Comparison of ENCODE assay signal across 21 cellular contexts in the genomic region with DNA sequence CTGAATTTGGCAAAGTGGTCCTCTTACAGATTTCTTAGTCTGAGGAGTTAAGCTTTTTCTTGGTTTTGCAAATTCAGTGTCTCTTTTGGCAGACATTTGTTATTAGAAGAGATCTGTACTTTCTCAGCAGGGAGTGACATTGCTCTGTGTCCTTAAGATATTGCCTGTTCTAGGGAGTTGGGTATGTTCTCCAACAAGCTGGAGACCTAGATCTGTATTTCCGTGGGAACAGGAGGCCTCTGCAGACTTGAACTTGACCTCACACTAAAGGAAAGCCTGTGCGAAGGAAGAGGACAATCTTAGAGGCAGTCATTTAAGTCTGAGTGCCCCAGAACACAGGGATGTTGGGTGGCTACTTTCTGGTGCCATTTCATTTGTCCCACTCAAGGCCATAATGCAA.
DNase-seq lines count a peak whose midpoint lies in the region; ATAC-seq and TF ChIP-seq lines count a peak whose summit lies in the region.
"Had no signal": no experiment of that assay in that cellular context is flagged by ENCODE, and none has a peak within 500 bp of the region (broad histone marks: within the 10 kb centered on the region; RNA-seq: fewer than 3 reads in every experiment).

No MANE protein-coding gene starts in this region.

- peaks cover 3% of the 10 kb centered on the region for H3K9me3 Mint-ChIP-seq in Calu3 (ENCODE audit: low read depth, unreplicated experiment)
- H3K9me3 Mint-ChIP-seq in chondrocyte (ENCODE audit: low read depth): no peaks in the 10 kb centered on the region
- peaks cover 3% of the 10 kb centered on the region for H3K9me3 Mint-ChIP-seq in neural crest cell
- peaks cover 4% of the 10 kb centered on the region for H3K9me3 Mint-ChIP-seq in stimulated activated memory B cell treated with anti-CD40 and anti-IgM and Interleukin-4, amounts not matched to agents 10 μg/mL and 1 μg/mL and 100 μg/mL, for 72 hours
- H3K9me3 Mint-ChIP-seq: CD8-positive, alpha-beta T cell had no signal

- POLR2A ChIA-PET in HCT116 (lab: Charles Lee): no interaction called here

- RAD21 ChIA-PET in HCT116 (lab: Charles Lee; ENCODE audit: low non-redundant PET in 1 of 2, low total read pairs in 2 of 2, uncharacterized antibody in 2 of 2, unreplicated experiment in 2 of 2): no interaction called here

- no peak overlapping the region for H3K27ac ChIP-seq in HCT116 (ENCODE audit: low read depth, low read length)

- peak overlapping the region; percentile 13 for H3K4me3 Mint-ChIP-seq in Calu3 (ENCODE audit: low read depth, unreplicated experiment)
- H3K4me3 Mint-ChIP-seq in chondrocyte (ENCODE audit: unreplicated experiment): no peak overlapping the region
- H3K4me3 Mint-ChIP-seq in neural crest cell: no peak overlapping the region
- no peak overlapping the region for H3K4me3 Mint-ChIP-seq in stimulated activated memory B cell treated with anti-CD40 and anti-IgM and Interleukin-4, amounts not matched to agents 10 μg/mL and 1 μg/mL and 100 μg/mL, for 72 hours
- H3K4me3 Mint-ChIP-seq: CD8-positive, alpha-beta T cell had no signal

- peaks cover 57% of the 10 kb centered on the region for H3K4me1 Mint-ChIP-seq in Calu3 (ENCODE audit: low read depth, unreplicated experiment)
- H3K4me1 Mint-ChIP-seq in chondrocyte (ENCODE audit: low read depth): peaks cover 18% of the 10 kb centered on the region
- peaks cover 5% of the 10 kb centered on the region for H3K4me1 Mint-ChIP-seq in neural crest cell
- no peaks in the 10 kb centered on the region for H3K4me1 Mint-ChIP-seq in stimulated activated memory B cell treated with anti-CD40 and anti-IgM and Interleukin-4, amounts not matched to agents 10 μg/mL and 1 μg/mL and 100 μg/mL, for 72 hours

- 0 out of 2 replicates have a peak overlapping the region, but pooled peaks have one; percentile 6 for H3K4me2 ChIP-seq in HCT116 (ENCODE audit: low read length)

- intact Hi-C loops in Calu3 (cut with micrococcal nuclease; ENCODE audit: unreplicated experiment) (no loop called here), HCT116 (cut with micrococcal nuclease) (no loop called here)

- H3K36me3 Mint-ChIP-seq in Calu3 (ENCODE audit: insufficient read depth, unreplicated experiment) (peaks cover 9% of the 10 kb centered on the region), chondrocyte (ENCODE audit: low read depth) (no peaks in the 10 kb centered on the region), neural crest cell (ENCODE audit: low read depth) (no peaks in the 10 kb centered on the region)
- H3K36me3 Mint-ChIP-seq in stimulated activated memory B cell treated with anti-CD40 and anti-IgM and Interleukin-4, amounts not matched to agents 10 μg/mL and 1 μg/mL and 100 μg/mL, for 72 hours: no peaks in the 10 kb centered on the region
- H3K36me3 Mint-ChIP-seq: CD8-positive, alpha-beta T cell had no signal

- no peak overlapping the region for H3K9ac ChIP-seq in HCT116 (ENCODE audit: low read length)

- CTCF ChIA-PET in Calu3 (lab: Charles Lee): interaction anchor here (0.7 kb wide), 1 partner anchor 103 kb away, joined by 3 read pairs; no protein-coding TSS in a partner anchor
- CTCF ChIA-PET in HCT116 (lab: Charles Lee): no interaction called here

- H3K27me3 Mint-ChIP-seq in Calu3 (ENCODE audit: unreplicated experiment) (no peaks in the 10 kb centered on the region), chondrocyte (ENCODE audit: low read depth) (peaks cover 4% of the 10 kb centered on the region), neural crest cell (ENCODE audit: low read depth) (no peaks in the 10 kb centered on the region)
- peaks cover 24% of the 10 kb centered on the region for H3K27me3 Mint-ChIP-seq in stimulated activated memory B cell treated with anti-CD40 and anti-IgM and Interleukin-4, amounts not matched to agents 10 μg/mL and 1 μg/mL and 100 μg/mL, for 72 hours

- TF ChIP-seq RAD21 in HCT116 (IDR thresholded peaks at IDR 0.05; ENCODE audit: low read depth): no peak

- DNase-seq in Calu3: no peak
- DNase-seq in HCT116 (ENCODE audit: low read depth, low spot score): no peak
- DNase-seq in chondrocyte (ENCODE audit: low spot score): no peak
- DNase-seq in neural crest cell (ENCODE audit: low read depth, low spot score): no peak
- DNase-seq in hepatic stellate cell (ENCODE audit: low spot score): no peak
- no peak for DNase-seq in NOMO-1 treated with dmso at 0.1 percent for 144 hours (lab: John Stamatoyannopoulos, UW; ENCODE audit: unreplicated experiment)
- no peak for DNase-seq in SW480 (ENCODE audit: low spot score)
- DNase-seq: C1 segment of cervical spinal cord; CD8-positive, alpha-beta T cell; DMS79 treated with DMSO at 0.1 percent for 48 hours; GF-D8; MV-4-11; NCI-H1105; NCI-H1436 treated with DMSO at 0.1 percent for 48 hours; NCI-H187 treated with DMSO at 0.1 percent for 48 hours; NCI-H446; NCI-H524 treated with DMSO at 0.1 percent for 48 hours; NCI-H774; SHP77 had no signal

- no peak for TF ChIP-seq CTCF in Calu3 (IDR thresholded peaks at IDR 0.05; ENCODE audit: unreplicated experiment)
- no peak for TF ChIP-seq CTCF in HCT116 (IDR thresholded peaks at IDR 0.05 in 2 of 3, conservative IDR thresholded peaks at IDR 0.05 in 1 of 3; ENCODE audit: borderline replicate concordance in 1 of 3, insufficient read depth in 1 of 3, low read depth in 2 of 3, low read length in 2 of 3)
- no peak for TF ChIP-seq CTCF in chondrocyte (IDR thresholded peaks at IDR 0.05)
- no peak for TF ChIP-seq CTCF in neural crest cell (conservative IDR thresholded peaks at IDR 0.05)

- no peak for TF ChIP-seq POLR2A in HCT116 (IDR thresholded peaks at IDR 0.05; ENCODE audit: borderline replicate concordance, extremely low read depth, insufficient read depth, insufficient read length)

- BruUV-seq in Calu3 (replicated peaks; lab: Mats Ljungman, UMichigan) (TSS peak; percentile 99), HCT116 (replicated peaks; lab: Mats Ljungman, UMichigan) (no TSS peak)

- no peaks in the 10 kb centered on the region for H3K9me2 ChIP-seq in HCT116 (ENCODE audit: insufficient read depth)

- no peak overlapping the region for H2AFZ ChIP-seq in HCT116 (ENCODE audit: low read depth, low read length, poor library complexity, severe bottlenecking)

- H3K36me3 ChIP-seq in HCT116 (ENCODE audit: control insufficient read depth in 1 of 2, insufficient read depth in 2 of 2, low read length in 2 of 2): no peaks in the 10 kb centered on the region

- no peaks in the 10 kb centered on the region for H3K9me3 ChIP-seq in HCT116 (ENCODE audit: control insufficient read depth in 1 of 2, insufficient read depth in 1 of 2, low read depth in 1 of 2, low read length in 2 of 2)
- H3K9me3 ChIP-seq: Caco-2 had no signal

- H3K4me1 ChIP-seq in HCT116 (ENCODE audit: control insufficient read depth in 1 of 2, insufficient read depth in 2 of 2, low read length in 2 of 2): no peaks in the 10 kb centered on the region
- H3K4me1 ChIP-seq: Caco-2 had no signal

- ATAC-seq in HCT116: no peak
- ATAC-seq in stimulated activated memory B cell treated with anti-CD40 and anti-IgM and Interleukin-4, amounts not matched to agents 10 μg/mL and 1 μg/mL and 100 μg/mL, for 72 hours: no peak
- ATAC-seq: CD8-positive, alpha-beta T cell had no signal

- H3K27me3 ChIP-seq in HCT116 (ENCODE audit: insufficient read depth, low read length): no peaks in the 10 kb centered on the region

- no peak overlapping the region for H3K4me3 ChIP-seq in HCT116 (replicated peaks in 1 of 2; ENCODE audit: low read depth in 1 of 2, low read length in 2 of 2)

- H3K79me2 ChIP-seq in HCT116 (ENCODE audit: insufficient read depth, low read length): no peaks in the 10 kb centered on the region

- no peaks in the 10 kb centered on the region for H4K20me1 ChIP-seq in HCT116 (ENCODE audit: insufficient read depth)

- H3K27ac Mint-ChIP-seq in Calu3 (ENCODE audit: unreplicated experiment) (peak overlapping the region; percentile 78), chondrocyte (ENCODE audit: unreplicated experiment) (peak overlapping the region; percentile 55), neural crest cell (ENCODE audit: unreplicated experiment) (peak overlapping the region; percentile 51)
- H3K27ac Mint-ChIP-seq in stimulated activated memory B cell treated with anti-CD40 and anti-IgM and Interleukin-4, amounts not matched to agents 10 μg/mL and 1 μg/mL and 100 μg/mL, for 72 hours: no peak overlapping the region
- H3K27ac Mint-ChIP-seq: CD8-positive, alpha-beta T cell had no signal

TF ChIP-seq in HCT116, 20 proteins besides CTCF, POLR2A, EP300 and RAD21 (continues in another document):
- TF ChIP-seq CEBPB (IDR thresholded peaks at IDR 0.05; ENCODE audit: low read depth): no peak
- no peak for TF ChIP-seq TCF7L2 (IDR thresholded peaks at IDR 0.05; ENCODE audit: borderline replicate concordance, extremely low read depth, insufficient read depth, insufficient read length)
- TF ChIP-seq SRF (IDR thresholded peaks at IDR 0.05; ENCODE audit: low read depth): no peak
- TF ChIP-seq EZH2 (IDR thresholded peaks at IDR 0.05): no peak
- TF ChIP-seq CBX3 (IDR thresholded peaks at IDR 0.05; ENCODE audit: low read depth): no peak
- TF ChIP-seq YY1 (IDR thresholded peaks at IDR 0.05; ENCODE audit: extremely low read depth, insufficient replicate concordance, low read depth, low read length): no peak
- TF ChIP-seq ZFX (IDR thresholded peaks at IDR 0.05): no peak
- no peak for TF ChIP-seq JUND (IDR thresholded peaks at IDR 0.05)
- TF ChIP-seq FOSL1 (IDR thresholded peaks at IDR 0.05; ENCODE audit: low read depth): no peak
- no peak for TF ChIP-seq ELF1 (IDR thresholded peaks at IDR 0.05; ENCODE audit: borderline replicate concordance, low read depth)
- no peak for TF ChIP-seq EZH2phosphoT487 (IDR thresholded peaks at IDR 0.05; ENCODE audit: borderline replicate concordance)
- no peak for TF ChIP-seq SIN3A (IDR thresholded peaks at IDR 0.05; ENCODE audit: low read depth)
- TF ChIP-seq POLR2AphosphoS5 (IDR thresholded peaks at IDR 0.05; ENCODE audit: low read depth, low read length): no peak
- TF ChIP-seq SP1 (IDR thresholded peaks at IDR 0.05; ENCODE audit: low read depth): no peak
- TF ChIP-seq ZNF274 (IDR thresholded peaks at IDR 0.05; ENCODE audit: low read depth, low read length): no peak
